ENCODE assay signal across 14 cellular contexts in the genomic region with DNA sequence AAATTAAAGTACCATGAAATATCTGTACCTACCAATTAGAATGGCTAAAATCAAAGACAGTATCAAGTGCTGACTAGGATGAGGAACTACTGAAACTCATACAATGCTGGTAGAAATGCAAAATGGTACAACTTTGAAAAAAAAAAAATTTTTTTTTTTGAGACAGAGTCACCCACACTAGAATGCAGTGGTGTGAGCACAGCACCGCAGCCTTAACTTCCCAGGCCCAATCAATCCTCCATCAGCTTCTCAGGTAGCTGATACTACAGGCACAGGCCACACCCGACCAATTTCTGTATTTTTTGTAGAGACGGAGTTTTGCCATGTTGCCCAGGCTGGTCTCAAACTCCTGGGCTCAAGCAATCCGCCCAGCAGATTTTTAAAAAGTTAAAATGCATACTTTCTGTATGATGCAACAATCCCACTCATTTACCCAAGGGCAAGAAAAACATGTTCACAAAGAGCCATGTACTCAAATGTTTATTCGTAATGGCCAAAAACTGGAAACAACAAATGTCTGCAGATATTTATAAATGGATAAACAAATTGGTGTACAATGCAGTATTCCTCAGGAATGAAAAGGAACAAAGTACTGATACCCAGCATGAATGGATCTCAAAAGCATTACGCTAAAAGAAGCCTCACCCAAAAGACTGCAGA. TPM values are rescaled to one million over a fixed set of nuclear protein-coding genes. Genes with fewer than 3 reads are reported as not detected.
A peak's percentile ranks its signal among the peaks of the same experiment; 100 is the strongest.
DNase-seq lines count a peak whose midpoint lies in the region; ATAC-seq and TF ChIP-seq lines count a peak whose summit lies in the region.
"Had no signal": no experiment of that assay in that cellular context is flagged by ENCODE, and none has a peak within 500 bp of the region (broad histone marks: within the 10 kb centered on the region; RNA-seq: fewer than 3 reads in every experiment).

No MANE protein-coding gene starts in this region.

- no peak overlapping the region for H2BK5ac ChIP-seq in mesenchymal stem cell (ENCODE audit: low read depth, low read length, poor library complexity, severe bottlenecking)

- DNase-seq in EL (peak; percentile 78), M059J (ENCODE audit: low read depth) (peak; percentile 70), brain microvascular endothelial cell (no peak), mesenchymal stem cell (peak; percentile 62), left cardiac atrium (no peak), cardiac septum (ENCODE audit: low spot score) (no peak), GM19238 (ENCODE audit: insufficient read length, low spot score) (no peak), epidermal melanocyte (ENCODE audit: insufficient read length, low spot score) (no peak)
- DNase-seq: activated B cell treated with CpG ODN at 0.5 μM for 24 hours; activated effector memory CD4-positive, alpha-beta T cell treated with anti-CD3 and anti-CD28 coated beads, Interleukin-2, amount 50 U/mL, for 16 hours; dermis blood vessel endothelial cell; heart left ventricle; Right ventricle myocardium superior; stimulated activated CD4-positive, alpha-beta T cell treated with anti-CD3 and anti-CD28 coated beads, Interleukin-4, amount 100 ng/mL, for 24 hours had no signal

- H2AK5ac ChIP-seq in mesenchymal stem cell (ENCODE audit: low read length, severe bottlenecking): no peak overlapping the region

- peak overlapping the region; percentile 85 for H3K9ac ChIP-seq in mesenchymal stem cell (ENCODE audit: low read length)

- H3K36me3 ChIP-seq in brain microvascular endothelial cell (replicated peaks): peaks cover 5% of the 10 kb centered on the region
- peaks cover 3% of the 10 kb centered on the region in 2 experiments for H3K36me3 ChIP-seq in mesenchymal stem cell (ENCODE audit: control insufficient read depth in 1 of 2, insufficient read depth in 2 of 2, low read depth in 1 of 2, low read length in 2 of 2)

- no peak overlapping the region for H2BK120ac ChIP-seq in mesenchymal stem cell (ENCODE audit: low read depth, low read length)

- peaks cover 3% of the 10 kb centered on the region for H3K9me3 ChIP-seq in mesenchymal stem cell (ENCODE audit: control insufficient read depth, low read length)

- no peak overlapping the region for H2BK12ac ChIP-seq in mesenchymal stem cell (ENCODE audit: low read length in 2 of 2)

- H4K8ac ChIP-seq in mesenchymal stem cell (ENCODE audit: low read length): no peak overlapping the region

- WGBS in mesenchymal stem cell: 73% methylated on average over 5 of the region's 6 CpGs

- H3K27me3 ChIP-seq in brain microvascular endothelial cell (replicated peaks): no peaks in the 10 kb centered on the region
- H3K27me3 ChIP-seq in mesenchymal stem cell (ENCODE audit: control insufficient read depth in 1 of 2, insufficient read depth in 1 of 2, low read length in 2 of 2): no peaks in the 10 kb centered on the region
- H3K27me3 ChIP-seq: heart left ventricle had no signal

- no peaks in the 10 kb centered on the region for H3K79me1 ChIP-seq in mesenchymal stem cell (replicated peaks; ENCODE audit: low read length, poor library complexity, severe bottlenecking)

- H3K4me1 ChIP-seq in mesenchymal stem cell (ENCODE audit: control insufficient read depth, insufficient read depth, low read depth, low read length): peaks cover 9% of the 10 kb centered on the region

- in situ Hi-C loops in brain microvascular endothelial cell (cut with HindIII; ENCODE audit: low pct_ligation_motif_present, low sequenced_read_pairs): no loop called here

- H3K4me3 ChIP-seq in brain microvascular endothelial cell (ENCODE audit: low read depth, low read length): no peak overlapping the region
- H3K4me3 ChIP-seq in mesenchymal stem cell (ENCODE audit: insufficient read depth in 1 of 2, low read depth in 1 of 2, low read length in 2 of 2): peak overlapping the region in 1 of 2 experiments; percentile 73
- H3K4me3 ChIP-seq: heart left ventricle had no signal

- no peak for TF ChIP-seq CTCF in brain microvascular endothelial cell (IDR thresholded peaks at IDR 0.05; ENCODE audit: low read depth, low read length, missing control alignments)

- H3K4me2 ChIP-seq in mesenchymal stem cell (ENCODE audit: low read length, poor library complexity, severe bottlenecking): peak overlapping the region; percentile 65

- no peak overlapping the region for H3K14ac ChIP-seq in mesenchymal stem cell (ENCODE audit: low read length in 2 of 2)

- no peak overlapping the region for H4K91ac ChIP-seq in mesenchymal stem cell (ENCODE audit: low read length)

- H2AFZ ChIP-seq in mesenchymal stem cell (ENCODE audit: low read depth, low read length): no peak overlapping the region

- intact Hi-C loops in left cardiac atrium (cut with DNase I) (no loop called here), cardiac septum (cut with DNase I) (no loop called here)

- peak overlapping the region in 1 of 2 experiments; percentile 62 for H3K18ac ChIP-seq in mesenchymal stem cell (ENCODE audit: low read depth in 1 of 2, low read length in 2 of 2)

- no peak for ATAC-seq in left cardiac atrium
- ATAC-seq: heart left ventricle had no signal

- H3K23ac ChIP-seq in mesenchymal stem cell (ENCODE audit: low read length in 2 of 2): no peak overlapping the region

- no peak overlapping the region for H3K4ac ChIP-seq in mesenchymal stem cell (ENCODE audit: low read depth in 1 of 2, low read length in 2 of 2)

- H3K27ac ChIP-seq in brain microvascular endothelial cell: peak overlapping the region; percentile 70
- H3K27ac ChIP-seq in mesenchymal stem cell (ENCODE audit: low read length, poor library complexity, severe bottlenecking): peak overlapping the region; percentile 70
- H3K27ac ChIP-seq: heart left ventricle had no signal

- no peak overlapping the region for H2BK15ac ChIP-seq in mesenchymal stem cell (ENCODE audit: low read depth, poor library complexity, severe bottlenecking)

RNA-seq across cellular contexts. Expression of gene SMURF2, which starts 8.7 kb away (rescaled TPM):
- 43.3 and 68.7 TPM in 2 replicates for total RNA-seq in M059J (2014; rRNA removed; shearing (Covaris generic))
- 127 TPM for polyA plus RNA-seq in mesenchymal stem cell (2013, experiment 1 of 2)
- 126 TPM for polyA plus RNA-seq in mesenchymal stem cell (2013, experiment 2 of 2)
- 10 to 100 TPM; 14.3 to 17.9 TPM for total RNA-seq in left cardiac atrium
- total RNA-seq in cardiac septum: 17.4 TPM

Comparison
In these comparisons a context has a peak if more than half of its experiments do, and no peak if none do; other contexts are left out.
1. DNase-seq: peak in EL (single experiment), M059J (single experiment) and mesenchymal stem cell (single experiment); none in brain microvascular endothelial cell (single experiment), left cardiac atrium (single experiment), cardiac septum (single experiment), GM19238 (single experiment) and epidermal melanocyte (single experiment).